Comparison of ENCODE assay signal across 21 cellular contexts in genomic region chr11:86149813-86150212, GRCh38.
A peak's percentile ranks its signal among the peaks of the same experiment; 100 is the strongest.
DNase-seq lines count a peak whose midpoint lies in the region; ATAC-seq, FAIRE-seq and TF ChIP-seq lines count a peak whose summit lies in the region.
"Had no signal": no experiment of that assay in that cellular context is flagged by ENCODE, and none has a peak within 500 bp of the region (broad histone marks: within the 10 kb centered on the region; RNA-seq: fewer than 3 reads in every experiment).

No MANE protein-coding gene starts in this region.

- no peaks in the 10 kb centered on the region for H3K9me3 ChIP-seq in gastroesophageal sphincter

- no peak for FAIRE-seq in RCC 7860 (lab: Jason Lieb, UNC)
- FAIRE-seq: HTR-8/SVneo had no signal

- peak overlapping the region; percentile 35 for H3K4me3 Mint-ChIP-seq in chondrocyte (ENCODE audit: unreplicated experiment)
- H3K4me3 Mint-ChIP-seq: CD14-positive monocyte, H9 had no signal

- no peak for ATAC-seq in gastroesophageal sphincter
- ATAC-seq: SK-N-SH treated with all-trans-retinoic acid at 6 μM for 48 hours had no signal

- H3K4me3 ChIP-seq in gastroesophageal sphincter = no peak overlapping the region

- peak overlapping the region; percentile 56 for H3K27ac Mint-ChIP-seq in chondrocyte (ENCODE audit: unreplicated experiment)
- H3K27ac Mint-ChIP-seq: CD14-positive monocyte, H9 had no signal

- no peaks in the 10 kb centered on the region for H3K36me3 Mint-ChIP-seq in chondrocyte (ENCODE audit: low read depth)
- H3K36me3 Mint-ChIP-seq: CD14-positive monocyte had no signal

- no peak for TF ChIP-seq POLR2A in gastroesophageal sphincter (IDR thresholded peaks at IDR 0.05)

- no peak for TF ChIP-seq EP300 in gastroesophageal sphincter (IDR thresholded peaks at IDR 0.05)

- peaks cover 72% of the 10 kb centered on the region for H3K4me1 Mint-ChIP-seq in chondrocyte (ENCODE audit: low read depth)

- H3K36me3 ChIP-seq in gastroesophageal sphincter = no peaks in the 10 kb centered on the region

- no peaks in the 10 kb centered on the region for H3K27me3 ChIP-seq in gastroesophageal sphincter

- H3K4me1 ChIP-seq in gastroesophageal sphincter = peaks cover 16 to 59% (median 22%) of the 10 kb centered on the region in 3 donors

- no peak for DNase-seq in chondrocyte (ENCODE audit: low spot score)
- no peak for DNase-seq in RCC 7860 (ENCODE audit: low spot score)
- DNase-seq in GF-D8 (lab: John Stamatoyannopoulos, UW) = no peak
- no peak for DNase-seq in CD1c-positive myeloid dendritic cell (ENCODE audit: extremely low spot score)
- DNase-seq: COR-L47, DMS 273 treated with DMSO at 0.1 percent for 48 hours, DND-41, H9, NCI-H1105 treated with DMSO at 0.1 percent for 48 hours, NCI-H1694 treated with DMSO at 0.1 percent for 48 hours, NCI-H510A, NCI-H774, OCI-M1, RPMI8226, SHP77 treated with DMSO at 0.1 percent for 48 hours had no signal

- no peaks in the 10 kb centered on the region for H3K27me3 Mint-ChIP-seq in chondrocyte (ENCODE audit: low read depth)

- H3K9me3 Mint-ChIP-seq in chondrocyte (ENCODE audit: low read depth) = no peaks in the 10 kb centered on the region
- H3K9me3 Mint-ChIP-seq: H9 had no signal

- WGBS in gastroesophageal sphincter (ENCODE audit: low coverage in 1 of 2), 2 donors = 20 to 22% methylated on average over 2 of the region's 2 CpGs

- no peak for TF ChIP-seq CTCF in chondrocyte (IDR thresholded peaks at IDR 0.05)
- TF ChIP-seq CTCF in gastroesophageal sphincter (IDR thresholded peaks at IDR 0.05) = no peak

- H3K27ac ChIP-seq in angular gyrus (ENCODE audit: low read depth, low read length) = peak overlapping the region; percentile 82
- peak overlapping the region in 3 of 4 donors; percentile 9 to 86 (median 81) for H3K27ac ChIP-seq in gastroesophageal sphincter
- peak overlapping the region; percentile 69 for H3K27ac ChIP-seq in temporal lobe (ENCODE audit: low read depth, low read length)
